In the genomic region with DNA sequence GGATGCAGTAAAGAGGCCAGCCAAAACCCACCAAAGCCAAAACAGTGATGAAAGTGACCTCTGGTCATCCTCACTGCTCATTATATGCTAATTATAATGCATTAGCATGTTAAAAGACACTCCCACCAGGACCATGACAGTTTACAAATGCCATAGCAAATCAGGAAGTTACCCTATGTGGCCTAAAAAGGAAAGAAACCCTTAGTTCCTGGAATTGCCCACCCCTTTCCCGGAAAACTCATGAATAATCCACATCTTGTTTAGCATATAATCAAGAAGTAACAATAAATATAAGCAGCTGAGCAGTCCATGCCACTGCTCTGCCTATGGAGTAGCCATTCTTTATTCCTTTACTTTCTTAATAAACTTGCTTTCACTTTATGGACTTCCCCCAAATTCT, we compare ENCODE assay signal across 1 cellular context. TPM values are rescaled to one million over a fixed set of nuclear protein-coding genes. Genes with fewer than 3 reads are reported as not detected.
"Had no signal": no experiment of that assay in that cellular context is flagged by ENCODE, and none has a peak within 500 bp of the region (broad histone marks: within the 10 kb centered on the region; RNA-seq: fewer than 3 reads in every experiment).

No MANE protein-coding gene starts in this region.

RNA-seq across cellular contexts. Expression of gene FLVCR2, which starts 21.7 kb away (rescaled TPM):
- total RNA-seq: GM23248 had no signal
